ENCODE assay signal across 1 cellular context in the genomic region with DNA sequence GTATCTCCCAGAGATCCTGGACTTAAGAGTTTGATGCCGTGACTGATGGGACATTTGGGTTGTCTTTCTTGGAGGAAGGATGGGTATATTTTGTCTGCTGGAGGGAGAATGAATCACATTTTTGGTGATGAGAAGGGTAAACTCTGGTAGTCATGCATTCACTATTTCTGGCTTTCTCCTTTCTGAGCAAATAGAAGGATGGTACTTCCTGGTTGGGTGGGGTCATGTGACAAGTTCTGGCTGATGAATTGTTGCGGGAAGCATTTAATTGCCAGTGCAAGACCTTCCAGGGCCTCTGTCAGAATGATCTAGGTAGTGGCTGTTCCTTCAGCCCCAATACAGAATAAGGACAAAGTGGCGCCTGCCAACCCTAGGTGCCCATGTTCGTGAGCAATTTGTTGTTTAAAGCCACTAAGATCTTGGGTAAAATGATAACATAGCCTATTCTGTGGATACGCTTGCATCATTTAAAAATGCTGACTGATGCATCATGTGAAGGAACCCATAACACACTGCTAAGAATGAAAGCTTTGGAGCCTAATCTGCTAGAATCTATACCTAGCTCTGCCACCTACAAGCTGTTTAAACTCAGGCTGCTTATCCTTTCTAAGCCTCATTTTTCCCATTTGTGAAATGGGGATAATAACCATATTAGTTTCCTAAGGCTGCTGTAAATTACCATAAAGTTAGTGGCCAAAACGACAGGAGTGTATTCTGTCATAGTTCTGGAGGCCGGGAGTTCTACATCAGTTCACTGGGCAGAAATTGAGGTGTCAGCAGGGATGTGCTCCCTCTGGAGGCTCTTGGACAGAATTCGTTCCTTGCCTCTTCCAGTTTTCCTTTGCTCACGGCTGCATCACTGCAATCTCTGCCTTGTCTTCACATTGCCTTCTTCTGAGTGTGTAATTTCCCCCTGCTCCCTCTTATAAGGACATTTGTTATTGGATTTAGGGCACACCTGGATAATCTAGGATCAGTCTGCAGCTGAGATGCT.
TF ChIP-seq lines count a peak whose summit lies in the region.

No MANE protein-coding gene starts in this region.

TF ChIP-seq in GM12878, 131 proteins besides CTCF, POLR2A, EP300 and RAD21 (continued from another document):
- TF ChIP-seq SIN3A (IDR thresholded peaks at IDR 0.05; ENCODE audit: low read depth, low read length) (no peak), SP1 (IDR thresholded peaks at IDR 0.05; ENCODE audit: low read depth, low read length) (no peak), SMC3 (IDR thresholded peaks at IDR 0.05; ENCODE audit: borderline replicate concordance, low read length) (no peak), SMARCA5 (IDR thresholded peaks at IDR 0.05) (no peak), GATAD2B (conservative IDR thresholded peaks at IDR 0.05; ENCODE audit: low read depth) (no peak), ESRRA (IDR thresholded peaks at IDR 0.05; ENCODE audit: low read length) (no peak), TCF7 (IDR thresholded peaks at IDR 0.05; ENCODE audit: borderline replicate concordance) (no peak)
- TF ChIP-seq, protein P1, sequence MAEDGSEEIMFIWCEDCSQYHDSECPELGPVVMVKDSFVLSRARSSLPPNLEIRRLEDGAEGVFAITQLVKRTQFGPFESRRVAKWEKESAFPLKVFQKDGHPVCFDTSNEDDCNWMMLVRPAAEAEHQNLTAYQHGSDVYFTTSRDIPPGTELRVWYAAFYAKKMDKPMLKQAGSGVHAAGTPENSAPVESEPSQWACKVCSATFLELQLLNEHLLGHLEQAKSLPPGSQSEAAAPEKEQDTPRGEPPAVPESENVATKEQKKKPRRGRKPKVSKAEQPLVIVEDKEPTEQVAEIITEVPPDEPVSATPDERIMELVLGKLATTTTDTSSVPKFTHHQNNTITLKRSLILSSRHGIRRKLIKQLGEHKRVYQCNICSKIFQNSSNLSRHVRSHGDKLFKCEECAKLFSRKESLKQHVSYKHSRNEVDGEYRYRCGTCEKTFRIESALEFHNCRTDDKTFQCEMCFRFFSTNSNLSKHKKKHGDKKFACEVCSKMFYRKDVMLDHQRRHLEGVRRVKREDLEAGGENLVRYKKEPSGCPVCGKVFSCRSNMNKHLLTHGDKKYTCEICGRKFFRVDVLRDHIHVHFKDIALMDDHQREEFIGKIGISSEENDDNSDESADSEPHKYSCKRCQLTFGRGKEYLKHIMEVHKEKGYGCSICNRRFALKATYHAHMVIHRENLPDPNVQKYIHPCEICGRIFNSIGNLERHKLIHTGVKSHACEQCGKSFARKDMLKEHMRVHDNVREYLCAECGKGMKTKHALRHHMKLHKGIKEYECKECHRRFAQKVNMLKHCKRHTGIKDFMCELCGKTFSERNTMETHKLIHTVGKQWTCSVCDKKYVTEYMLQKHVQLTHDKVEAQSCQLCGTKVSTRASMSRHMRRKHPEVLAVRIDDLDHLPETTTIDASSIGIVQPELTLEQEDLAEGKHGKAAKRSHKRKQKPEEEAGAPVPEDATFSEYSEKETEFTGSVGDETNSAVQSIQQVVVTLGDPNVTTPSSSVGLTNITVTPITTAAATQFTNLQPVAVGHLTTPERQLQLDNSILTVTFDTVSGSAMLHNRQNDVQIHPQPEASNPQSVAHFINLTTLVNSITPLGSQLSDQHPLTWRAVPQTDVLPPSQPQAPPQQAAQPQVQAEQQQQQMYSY (CRISPR knock-in tag; IDR thresholded peaks at IDR 0.05): no peak
